1 cellular context compared by ENCODE assay signal in genomic region chr1:231393668-231394067, GRCh38.
TF ChIP-seq lines count a peak whose summit lies in the region.

No MANE protein-coding gene starts in this region.

TF ChIP-seq in liver, 16 proteins besides CTCF, POLR2A, EP300 and RAD21 (continued from another document):
- TF ChIP-seq ZBTB33 (IDR thresholded peaks at IDR 0.05) (peak; percentile 27), EGR1 (IDR thresholded peaks at IDR 0.05; ENCODE audit: low read depth in 2 of 2) (no peak), HNF4G (IDR thresholded peaks at IDR 0.05) (peak; percentile 21), NR2F2 (IDR thresholded peaks at IDR 0.05) (no peak), REST (IDR thresholded peaks at IDR 0.05) (peak; percentile 55), JUND (IDR thresholded peaks at IDR 0.05) (peak in 1 of 2 donors; percentile 57), ATF3 (IDR thresholded peaks at IDR 0.05) (no peak), MAX (IDR thresholded peaks at IDR 0.05) (peak; percentile 52), FOXA1 (IDR thresholded peaks at IDR 0.05) (no peak), FOXA2 (IDR thresholded peaks at IDR 0.05) (no peak), TAF1 (conservative IDR thresholded peaks at IDR 0.05) (no peak), GABPA (IDR thresholded peaks at IDR 0.05 in 1 of 2, conservative IDR thresholded peaks at IDR 0.05 in 1 of 2) (no peak), YY1 (IDR thresholded peaks at IDR 0.05) (peak; percentile 65)
